In genomic region chr4:162163892-162164759, GRCh38 we compare ENCODE assay signal across 8 cellular contexts.
DNase-seq lines count a peak whose midpoint lies in the region; ATAC-seq and TF ChIP-seq lines count a peak whose summit lies in the region.

Gene FSTL5 (minus strand): TSS chr4:162164000. CDS start chr4:162111396, 52,604 bp downstream.

- DNase-seq in DMS 273 (lab: John Stamatoyannopoulos, UW; ENCODE audit: unreplicated experiment) (peak; percentile 96), GM20000 (ENCODE audit: low spot score) (peak; percentile 14), SKM-1 treated with dmso at 0.1 percent for 144 hours (lab: John Stamatoyannopoulos, UW; ENCODE audit: unreplicated experiment) (peak; percentile 77), cerebellar nuclear complex (lab: John Stamatoyannopoulos, UW) (peak; percentile 73 to 89), kidney tubule cell (ENCODE audit: low spot score) (peak; percentile 82), LoVo (ENCODE audit: low spot score) (no peak)
- peak; percentile 52 for DNase-seq in stimulated activated CD4-positive, alpha-beta T cell treated with anti-CD3 and anti-CD28 coated beads, Interleukin-15, amount 100 ng/mL, for 24 hours

- peak; percentile 78 for ATAC-seq in HG03565 (IDR thresholded peaks at IDR 0.05; ENCODE audit: unreplicated experiment)

- TF ChIP-seq CTCF in GM20000 (IDR thresholded peaks at IDR 0.05; ENCODE audit: extremely low read depth, missing control alignments): no peak
